ENCODE assay signal across 19 cellular contexts in the genomic region with DNA sequence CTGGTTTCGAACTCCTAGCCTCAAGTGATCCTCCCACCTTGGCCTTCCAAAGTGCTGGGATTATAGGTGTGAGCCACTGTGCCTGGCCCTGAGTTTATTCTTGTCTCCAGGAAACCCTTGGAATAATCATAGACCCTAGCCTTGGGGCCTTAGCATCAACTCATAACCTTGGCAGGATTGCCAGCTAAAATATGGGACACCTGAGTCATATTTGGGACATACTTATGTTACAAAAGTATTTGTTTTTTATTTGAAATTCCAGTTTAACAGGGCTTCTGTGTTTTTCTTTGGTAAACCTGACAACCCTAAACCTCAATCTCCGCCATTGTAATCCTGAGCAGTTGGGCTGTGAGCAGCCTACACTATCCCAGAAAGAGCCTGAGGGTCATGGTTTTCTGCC. TPM values are rescaled to one million over a fixed set of nuclear protein-coding genes. Genes with fewer than 3 reads are reported as not detected.
DNase-seq lines count a peak whose midpoint lies in the region; ATAC-seq and TF ChIP-seq lines count a peak whose summit lies in the region.
"Had no signal": no experiment of that assay in that cellular context is flagged by ENCODE, and none has a peak within 500 bp of the region (broad histone marks: within the 10 kb centered on the region; RNA-seq: fewer than 3 reads in every experiment).

No MANE protein-coding gene starts in this region.

- CTCF ChIA-PET in CD4-positive, alpha-beta memory T cell (lab: Charles Lee; ENCODE audit: partially characterized antibody) = interaction anchor here (1.0 to 19.9 kb wide), 9 partner anchors 11 to 129 kb away, joined by 3 to 512 read pairs (median 91); partner anchors contain the start of genes CCR7 and IGFBP4

- intact Hi-C loops in CD4-positive, alpha-beta memory T cell (cut with micrococcal nuclease) = loop anchor here (5.0 to 10.0 kb wide), 2 partner anchors 228 to 325 kb away; no protein-coding TSS in a partner anchor

- no peaks in the 10 kb centered on the region for H4K20me1 ChIP-seq in KMS-11 (ENCODE audit: insufficient read depth)

- peaks cover 4 to 5% of the 10 kb centered on the region in 2 donors for H3K36me3 Mint-ChIP-seq in CD4-positive, alpha-beta memory T cell
- peaks cover 23% of the 10 kb centered on the region for H3K36me3 Mint-ChIP-seq in activated naive CD8-positive, alpha-beta T cell treated with anti-CD3 and anti-CD28 coated beads, Interleukin-2, amount 10 ng/mL, durations not matched to agents 7 days and 5 days

- TF ChIP-seq CTCF in KMS-11 (conservative IDR thresholded peaks at IDR 0.05; ENCODE audit: low read depth, low read length) = no peak

- no peak overlapping the region for H3K4me3 ChIP-seq in CD4-positive, alpha-beta memory T cell (ENCODE audit: low read length in 2 of 2)
- no peak overlapping the region for H3K4me3 ChIP-seq in KMS-11 (IDR thresholded peaks at IDR 0.05; ENCODE audit: insufficient read depth, low read depth, low read length)
- H3K4me3 ChIP-seq: GM23338, heart left ventricle, lung, Peyer's patch had no signal

- no peak overlapping the region for H3K27ac ChIP-seq in CD4-positive, alpha-beta memory T cell (ENCODE audit: low read depth, low read length)
- peak overlapping the region; percentile 92 for H3K27ac ChIP-seq in KMS-11
- H3K27ac ChIP-seq: brain microvascular endothelial cell, heart left ventricle, Peyer's patch had no signal

- DNase-seq in CD4-positive, alpha-beta memory T cell = no peak
- no peak for DNase-seq in activated naive CD8-positive, alpha-beta T cell treated with anti-CD3 and anti-CD28 coated beads, Interleukin-2, amount 10 ng/mL, durations not matched to agents 7 days and 5 days
- peak; percentile 9 for DNase-seq in mesenteric fat pad (ENCODE audit: low spot score)
- DNase-seq in SHP77 (lab: John Stamatoyannopoulos, UW) = no peak
- DNase-seq in NCI-H2196 treated with DMSO at 0.1 percent for 48 hours (lab: John Stamatoyannopoulos, UW; ENCODE audit: unreplicated experiment) = no peak
- DNase-seq: activated gamma-delta T cell; BE2C; brain microvascular endothelial cell; GF-D8; NCI-H1048; NCI-H748 treated with DMSO at 0.1 percent for 48 hours; stimulated activated CD4-positive, alpha-beta T cell treated with anti-CD3 and anti-CD28 coated beads, Interleukin-4, amount 100 ng/mL, for 4 hours had no signal

- no peaks in the 10 kb centered on the region for H3K79me2 ChIP-seq in KMS-11 (ENCODE audit: insufficient read depth, low read depth)

- no peak for ATAC-seq in activated naive CD8-positive, alpha-beta T cell treated with anti-CD3 and anti-CD28 coated beads, Interleukin-2, amount 10 ng/mL, durations not matched to agents 7 days and 5 days (ENCODE audit: low read depth)
- ATAC-seq in HG03108 (IDR thresholded peaks at IDR 0.05; ENCODE audit: unreplicated experiment) = no peak
- ATAC-seq: GM23338, heart left ventricle had no signal

- peaks cover 0 to 20% (median 9%) of the 10 kb centered on the region in 8 donors for H3K9me3 Mint-ChIP-seq in CD4-positive, alpha-beta memory T cell
- peaks cover 1% of the 10 kb centered on the region for H3K9me3 Mint-ChIP-seq in activated naive CD8-positive, alpha-beta T cell treated with anti-CD3 and anti-CD28 coated beads, Interleukin-2, amount 10 ng/mL, durations not matched to agents 7 days and 5 days

- peak overlapping the region; percentile 95; the same call in 1 of the 2 replicates for H3K4me2 ChIP-seq in KMS-11
- H3K4me2 ChIP-seq: GM23338 had no signal

- no peak overlapping the region for H3K9ac ChIP-seq in KMS-11

- no peaks in the 10 kb centered on the region for H3K36me3 ChIP-seq in CD4-positive, alpha-beta memory T cell (ENCODE audit: insufficient read depth, low read length)
- H3K36me3 ChIP-seq in KMS-11 (ENCODE audit: insufficient read depth) = no peaks in the 10 kb centered on the region
- H3K36me3 ChIP-seq: BE2C, brain microvascular endothelial cell, heart left ventricle, Peyer's patch had no signal

- peaks cover 52 to 70% (median 56%) of the 10 kb centered on the region in 4 donors for H3K4me1 Mint-ChIP-seq in CD4-positive, alpha-beta memory T cell
- peaks cover 52% of the 10 kb centered on the region for H3K4me1 Mint-ChIP-seq in activated naive CD8-positive, alpha-beta T cell treated with anti-CD3 and anti-CD28 coated beads, Interleukin-2, amount 10 ng/mL, durations not matched to agents 7 days and 5 days

- POLR2A ChIA-PET in CD4-positive, alpha-beta memory T cell (lab: Charles Lee; ENCODE audit: partially characterized antibody) = interaction anchor here (1.2 to 24.9 kb wide), 7 partner anchors 11 to 112 kb away, joined by 3 to 1088 read pairs (median 75); partner anchors contain the start of genes CCR7, IGFBP4 and TOP2A
- POLR2A ChIA-PET in activated naive CD8-positive, alpha-beta T cell treated with anti-CD3 and anti-CD28 coated beads, Interleukin-2, amount 10 ng/mL, durations not matched to agents 7 days and 5 days (lab: Charles Lee) = interaction anchor here (0.7 to 28.0 kb wide), 6 partner anchors 12 to 167 kb away, joined by 3 to 579 read pairs (median 4); partner anchors contain the start of genes CCR7 and TOP2A

- peak overlapping the region in 2 of 8 donors; percentile 33 to 36 for H3K4me3 Mint-ChIP-seq in CD4-positive, alpha-beta memory T cell
- no peak overlapping the region for H3K4me3 Mint-ChIP-seq in activated naive CD8-positive, alpha-beta T cell treated with anti-CD3 and anti-CD28 coated beads, Interleukin-2, amount 10 ng/mL, durations not matched to agents 7 days and 5 days
- H3K4me3 Mint-ChIP-seq: GM23338 had no signal

- H2AFZ ChIP-seq in KMS-11 (ENCODE audit: low read depth) = peak overlapping the region; percentile 53; the same call in 1 of the 2 replicates
- H2AFZ ChIP-seq: GM23338 had no signal

- peaks cover 0 to 2% of the 10 kb centered on the region in 2 donors for H3K27me3 Mint-ChIP-seq in CD4-positive, alpha-beta memory T cell
- H3K27me3 Mint-ChIP-seq in activated naive CD8-positive, alpha-beta T cell treated with anti-CD3 and anti-CD28 coated beads, Interleukin-2, amount 10 ng/mL, durations not matched to agents 7 days and 5 days = no peaks in the 10 kb centered on the region

- H3K27ac Mint-ChIP-seq in CD4-positive, alpha-beta memory T cell = peak overlapping the region in 5 of 7 donors; percentile 1 to 100 (median 78)
- peak overlapping the region; percentile 76 for H3K27ac Mint-ChIP-seq in activated naive CD8-positive, alpha-beta T cell treated with anti-CD3 and anti-CD28 coated beads, Interleukin-2, amount 10 ng/mL, durations not matched to agents 7 days and 5 days
- H3K27ac Mint-ChIP-seq: GM23338 had no signal

- H3K9me3 ChIP-seq in CD4-positive, alpha-beta memory T cell (ENCODE audit: control insufficient read depth in 1 of 2, low read length in 2 of 2) = peaks cover 0 to 6% of the 10 kb centered on the region in 2 donors
- H3K9me3 ChIP-seq: BE2C, Peyer's patch had no signal

- H3K4me1 ChIP-seq in CD4-positive, alpha-beta memory T cell (ENCODE audit: insufficient read depth, low read length) = peaks cover 71% of the 10 kb centered on the region
- H3K4me1 ChIP-seq in KMS-11 (ENCODE audit: low read depth, poor library complexity, severe bottlenecking) = peaks cover 70% of the 10 kb centered on the region
- H3K4me1 ChIP-seq: BE2C had no signal

- no peaks in the 10 kb centered on the region for H3K27me3 ChIP-seq in CD4-positive, alpha-beta memory T cell (ENCODE audit: insufficient read depth, low read length)
- H3K27me3 ChIP-seq in KMS-11 (ENCODE audit: insufficient read depth, low read depth) = no peaks in the 10 kb centered on the region
- H3K27me3 ChIP-seq: BE2C, brain microvascular endothelial cell, heart left ventricle, Peyer's patch had no signal

RNA-seq across cellular contexts. Expression of gene TNS4, which starts 28.6 kb away (rescaled TPM):
- 1 to 10 TPM in 1 of 2 experiments, under 1 TPM in 1; 0.25 to 1.8 TPM for total RNA-seq in CD4-positive, alpha-beta memory T cell
- polyA plus RNA-seq in CD4-positive, alpha-beta memory T cell = under 1 TPM; 0.18 to 0.33 TPM
- 1 to 10 TPM; 9.0 to 9.7 TPM for total RNA-seq in activated naive CD8-positive, alpha-beta T cell treated with anti-CD3 and anti-CD28 coated beads, Interleukin-2, amount 10 ng/mL, durations not matched to agents 7 days and 5 days
- total RNA-seq in mesenteric fat pad = 0.16 TPM
- total RNA-seq: skeletal muscle tissue had no signal
- polyA plus RNA-seq: heart left ventricle had no signal

RNA-seq across cellular contexts. Expression of gene CCR7, which starts 35.3 kb away (rescaled TPM):
- total RNA-seq in CD4-positive, alpha-beta memory T cell = 100 to 1,000 TPM; 268 to 269 TPM
- polyA plus RNA-seq in CD4-positive, alpha-beta memory T cell = 100 to 1,000 TPM; 436 to 502 TPM
- 100 to 1,000 TPM; 231 to 238 TPM for total RNA-seq in activated naive CD8-positive, alpha-beta T cell treated with anti-CD3 and anti-CD28 coated beads, Interleukin-2, amount 10 ng/mL, durations not matched to agents 7 days and 5 days
- total RNA-seq in mesenteric fat pad = 0.39 TPM

Comparison
In these comparisons a context has a peak if more than half of its experiments do, and no peak if none do; other contexts are left out.
1. RNA of gene CCR7, which starts 35.3 kb away (total RNA-seq): 268 to 269 TPM in CD4-positive, alpha-beta memory T cell and 231 to 238 TPM in activated naive CD8-positive, alpha-beta T cell treated with anti-CD3 and anti-CD28 coated beads, Interleukin-2, amount 10 ng/mL, durations not matched to agents 7 days and 5 days; 0.39 TPM in mesenteric fat pad (single experiment); every median in the first group is over 100 times any median in the second.